31 cellular contexts compared by ENCODE assay signal in genomic region chrX:54817220-54817820, GRCh38. TPM values are rescaled to one million over a fixed set of nuclear protein-coding genes. Genes with fewer than 3 reads are reported as not detected.
A peak's percentile ranks its signal among the peaks of the same experiment; 100 is the strongest.
DNase-seq lines count a peak whose midpoint lies in the region; ATAC-seq, FAIRE-seq and TF ChIP-seq lines count a peak whose summit lies in the region.
"Had no signal": no experiment of that assay in that cellular context is flagged by ENCODE, and none has a peak within 500 bp of the region (broad histone marks: within the 10 kb centered on the region; RNA-seq: fewer than 3 reads in every experiment).

No MANE protein-coding gene starts in this region.

- no peak overlapping the region for H3K4me3 Mint-ChIP-seq in activated naive CD8-positive, alpha-beta T cell treated with anti-CD3 and anti-CD28 coated beads, Interleukin-2, amount 10 ng/mL, durations not matched to agents 7 days and 5 days
- H3K4me3 Mint-ChIP-seq: activated CD4-positive, alpha-beta T cell treated with anti-CD3 and anti-CD28 coated beads, Interleukin-2, amount 10 ng/mL, durations not matched to agents 7 days and 5 days; activated CD8-positive, alpha-beta memory T cell treated with anti-CD3 and anti-CD28 coated beads, Interleukin-2, amount 10 ng/mL, durations not matched to agents 7 days and 5 days; activated T-cell treated with anti-CD3 and anti-CD28 coated beads, Interleukin-2, amount 50 U/mL, for 72 hours; CD14-positive monocyte; IgD-negative memory B cell; memory B cell; stimulated activated memory B cell treated with anti-CD40 and anti-IgM and Interleukin-4, amounts not matched to agents 10 μg/mL and 1 μg/mL and 100 μg/mL, for 72 hours had no signal

- no peaks in the 10 kb centered on the region for H3K4me1 ChIP-seq in HepG2 (ENCODE audit: insufficient read depth, low read length)
- no peaks in the 10 kb centered on the region for H3K4me1 ChIP-seq in right lobe of liver
- no peaks in the 10 kb centered on the region for H3K4me1 ChIP-seq in ovary (ENCODE audit: insufficient read depth)
- no peaks in the 10 kb centered on the region for H3K4me1 ChIP-seq in transverse colon
- H3K4me1 ChIP-seq: heart left ventricle, spleen, suprapubic skin had no signal

- H3K27me3 Mint-ChIP-seq in activated naive CD8-positive, alpha-beta T cell treated with anti-CD3 and anti-CD28 coated beads, Interleukin-2, amount 10 ng/mL, durations not matched to agents 7 days and 5 days = no peaks in the 10 kb centered on the region
- H3K27me3 Mint-ChIP-seq: activated CD4-positive, alpha-beta T cell treated with anti-CD3 and anti-CD28 coated beads, Interleukin-2, amount 10 ng/mL, durations not matched to agents 7 days and 5 days; activated CD8-positive, alpha-beta memory T cell treated with anti-CD3 and anti-CD28 coated beads, Interleukin-2, amount 10 ng/mL, durations not matched to agents 7 days and 5 days; IgD-negative memory B cell; stimulated activated memory B cell treated with anti-CD40 and anti-IgM and Interleukin-4, amounts not matched to agents 10 μg/mL and 1 μg/mL and 100 μg/mL, for 72 hours had no signal

- no peak overlapping the region for H2AFZ ChIP-seq in HepG2 (ENCODE audit: low read length)

- peak overlapping the region; percentile 34 for H3K27ac Mint-ChIP-seq in activated naive CD8-positive, alpha-beta T cell treated with anti-CD3 and anti-CD28 coated beads, Interleukin-2, amount 10 ng/mL, durations not matched to agents 7 days and 5 days
- H3K27ac Mint-ChIP-seq: activated CD4-positive, alpha-beta T cell treated with anti-CD3 and anti-CD28 coated beads, Interleukin-2, amount 10 ng/mL, durations not matched to agents 7 days and 5 days; activated CD8-positive, alpha-beta memory T cell treated with anti-CD3 and anti-CD28 coated beads, Interleukin-2, amount 10 ng/mL, durations not matched to agents 7 days and 5 days; activated T-cell treated with anti-CD3 and anti-CD28 coated beads, Interleukin-2, amount 50 U/mL, for 72 hours; memory B cell; stimulated activated memory B cell treated with anti-CD40 and anti-IgM and Interleukin-4, amounts not matched to agents 10 μg/mL and 1 μg/mL and 100 μg/mL, for 72 hours had no signal

- no peak overlapping the region for H3K4me2 ChIP-seq in HepG2 (ENCODE audit: low read depth, low read length)

- FAIRE-seq in HepG2 (lab: Jason Lieb, UNC) = no peak
- FAIRE-seq: D721Med had no signal

- no peaks in the 10 kb centered on the region for H4K20me1 ChIP-seq in HepG2 (ENCODE audit: insufficient read depth, low read length)

- no peak for TF ChIP-seq RAD21 in HepG2 (CRISPR knock-in tag; IDR thresholded peaks at IDR 0.05)

- peak; percentile 44 for ATAC-seq in HepG2
- no peak for ATAC-seq in right lobe of liver
- ATAC-seq in activated naive CD8-positive, alpha-beta T cell treated with anti-CD3 and anti-CD28 coated beads, Interleukin-2, amount 10 ng/mL, durations not matched to agents 7 days and 5 days (ENCODE audit: low read depth) = no peak
- ATAC-seq: activated CD8-positive, alpha-beta memory T cell treated with anti-CD3 and anti-CD28 coated beads, Interleukin-2, amount 10 ng/mL, durations not matched to agents 7 days and 5 days; activated T-cell treated with anti-CD3 and anti-CD28 coated beads, Interleukin-2, amount 50 U/mL, for 72 hours; stimulated activated memory B cell treated with anti-CD40 and anti-IgM and Interleukin-4, amounts not matched to agents 10 μg/mL and 1 μg/mL and 100 μg/mL, for 72 hours had no signal

- TF ChIP-seq POLR2A in HepG2 (IDR thresholded peaks at IDR 0.05; ENCODE audit: insufficient read depth in 1 of 2, low read depth in 2 of 2, low read length in 2 of 2) = no peak
- no peak for TF ChIP-seq POLR2A in right lobe of liver (IDR thresholded peaks at IDR 0.05)
- TF ChIP-seq POLR2A in ovary (IDR thresholded peaks at IDR 0.05) = no peak
- TF ChIP-seq POLR2A in transverse colon (IDR thresholded peaks at IDR 0.05) = no peak

- no peak overlapping the region for H3K9ac ChIP-seq in HepG2 (ENCODE audit: insufficient read depth, low read depth, low read length)

- H3K27me3 ChIP-seq in HepG2 (ENCODE audit: control insufficient read depth in 1 of 2, insufficient read depth in 2 of 2, low read length in 2 of 2) (no peaks in the 10 kb centered on the region), right lobe of liver (no peaks in the 10 kb centered on the region), ovary (no peaks in the 10 kb centered on the region), transverse colon (no peaks in the 10 kb centered on the region)
- H3K27me3 ChIP-seq: heart left ventricle, spleen, suprapubic skin had no signal

- H3K4me3 ChIP-seq in HepG2 (replicated peaks in 1 of 3; ENCODE audit: insufficient read depth in 1 of 3, low read depth in 2 of 3, low read length in 3 of 3) (no peak overlapping the region), right lobe of liver (no peak overlapping the region), fibroblast of pulmonary artery (replicated peaks; ENCODE audit: low read depth, low read length) (no peak overlapping the region), ovary (no peak overlapping the region), transverse colon (no peak overlapping the region)
- H3K4me3 ChIP-seq: dorsolateral prefrontal cortex, heart left ventricle, spleen, suprapubic skin had no signal

- H3K9me3 ChIP-seq in HepG2 (ENCODE audit: low read length) (no peaks in the 10 kb centered on the region), right lobe of liver (no peaks in the 10 kb centered on the region), ovary (no peaks in the 10 kb centered on the region), transverse colon (no peaks in the 10 kb centered on the region)
- H3K9me3 ChIP-seq: heart left ventricle, spleen, suprapubic skin had no signal

- H3K36me3 Mint-ChIP-seq in activated naive CD8-positive, alpha-beta T cell treated with anti-CD3 and anti-CD28 coated beads, Interleukin-2, amount 10 ng/mL, durations not matched to agents 7 days and 5 days = peaks cover 15% of the 10 kb centered on the region

- peaks cover 3 to 12% of the 10 kb centered on the region in 2 experiments; a peak in 3 of 5 replicates for H3K36me3 ChIP-seq in HepG2 (replicated peaks in 1 of 2; ENCODE audit: control insufficient read depth in 1 of 2, insufficient read depth in 2 of 2, low read length in 2 of 2)
- H3K36me3 ChIP-seq in right lobe of liver = peaks cover 0 to 7% (median 0%) of the 10 kb centered on the region in 4 donors
- H3K36me3 ChIP-seq in ovary = no peaks in the 10 kb centered on the region
- H3K36me3 ChIP-seq in transverse colon = no peaks in the 10 kb centered on the region

- peaks cover 3% of the 10 kb centered on the region for H3K4me1 Mint-ChIP-seq in activated naive CD8-positive, alpha-beta T cell treated with anti-CD3 and anti-CD28 coated beads, Interleukin-2, amount 10 ng/mL, durations not matched to agents 7 days and 5 days

- POLR2A ChIA-PET in HepG2 (lab: Yijun Ruan, JAX) = no interaction called here
- POLR2A ChIA-PET in activated naive CD8-positive, alpha-beta T cell treated with anti-CD3 and anti-CD28 coated beads, Interleukin-2, amount 10 ng/mL, durations not matched to agents 7 days and 5 days (lab: Charles Lee) = no interaction called here

- in situ Hi-C loops in HepG2 (cut with HindIII; ENCODE audit: extremely low pct_ligation_motif_present, low pct_unique_long_range_greater_than_20kb) = no loop called here
- in situ Hi-C loops in transverse colon (cut with MboI; ENCODE audit: low pct_ligation_motif_present in 1 of 4, low pct_unique_long_range_greater_than_20kb in 1 of 4, low sequenced_read_pairs in 3 of 4) = loop anchor here in 2 of 4 donors (25.0 kb wide), 2 partner anchors 180 to 380 kb away; partner anchors contain the start of gene TSR2 (in 1 of the 2)

- H3K79me2 ChIP-seq in HepG2 (ENCODE audit: insufficient read depth, low read length) = no peaks in the 10 kb centered on the region

- 90% methylated on average over 4 of the region's 7 CpGs for WGBS in HepG2 (ENCODE audit: low lambda C conversion rate)
- WGBS in right lobe of liver (ENCODE audit: insufficient coverage, low coverage, low lambda C conversion rate, missing lambda C conversion rate) = 65% methylated on average over 7 of the region's 7 CpGs
- 51 to 59% (median 55%) methylated on average over 7 of the region's 7 CpGs for WGBS in ovary, 3 donors
- 82% methylated on average over 7 of the region's 7 CpGs; no CpG with 5 or more reads in 1 of the 2 donors for WGBS in transverse colon (ENCODE audit: low coverage in 1 of 2), 2 donors

- CTCF ChIA-PET in HepG2 (lab: Yijun Ruan, JAX; ENCODE audit: low intra/inter-chr PET ratio, low total read pairs) = no interaction called here

- BruUV-seq in HepG2 (replicated peaks; lab: Mats Ljungman, UMichigan) = no TSS peak

- TF ChIP-seq EP300 in HepG2 (IDR thresholded peaks at IDR 0.05; ENCODE audit: low read depth in 2 of 2, low read length in 2 of 2) (no peak), HepG2 (CRISPR knock-in tag; IDR thresholded peaks at IDR 0.05; ENCODE audit: borderline replicate concordance) (no peak), ovary (IDR thresholded peaks at IDR 0.05) (no peak), transverse colon (IDR thresholded peaks at IDR 0.05; ENCODE audit: low read depth) (no peak)

- no peak for TF ChIP-seq CTCF in HepG2 (CRISPR knock-in tag; IDR thresholded peaks at IDR 0.05)
- no peak for TF ChIP-seq CTCF in right lobe of liver (IDR thresholded peaks at IDR 0.05)
- no peak for TF ChIP-seq CTCF in fibroblast of pulmonary artery (IDR thresholded peaks at IDR 0.05; ENCODE audit: low read length, missing control alignments)
- TF ChIP-seq CTCF in ovary (IDR thresholded peaks at IDR 0.05) = no peak
- TF ChIP-seq CTCF in transverse colon (IDR thresholded peaks at IDR 0.05) = no peak

- intact Hi-C loops in HepG2 (cut with micrococcal nuclease; ENCODE audit: unreplicated experiment) = no loop called here
- intact Hi-C loops in right lobe of liver (cut with DNase I) = no loop called here
- intact Hi-C loops in ovary (cut with DNase I) = no loop called here
- intact Hi-C loops in transverse colon (cut with DNase I; ENCODE audit: low total_unique reads) = no loop called here

- H3K27ac ChIP-seq in HepG2 (ENCODE audit: extremely low read length, insufficient read depth, low read length) (no peak overlapping the region), right lobe of liver (no peak overlapping the region), ovary (no peak overlapping the region), transverse colon (no peak overlapping the region)
- H3K27ac ChIP-seq: dorsolateral prefrontal cortex, epithelial cell of prostate, heart left ventricle, spleen, suprapubic skin had no signal

- H3K9me3 Mint-ChIP-seq in activated naive CD8-positive, alpha-beta T cell treated with anti-CD3 and anti-CD28 coated beads, Interleukin-2, amount 10 ng/mL, durations not matched to agents 7 days and 5 days = no peaks in the 10 kb centered on the region
- H3K9me3 Mint-ChIP-seq: activated CD4-positive, alpha-beta T cell treated with anti-CD3 and anti-CD28 coated beads, Interleukin-2, amount 10 ng/mL, durations not matched to agents 7 days and 5 days; activated T-cell treated with anti-CD3 and anti-CD28 coated beads, Interleukin-2, amount 50 U/mL, for 72 hours; CD14-positive monocyte; IgD-negative memory B cell had no signal

- DNase-seq in HepG2 (ENCODE audit: low spot score) (no peak), right lobe of liver (no peak), fibroblast of pulmonary artery (ENCODE audit: low read depth) (peak; percentile 4), NCI-H69 (lab: John Stamatoyannopoulos, UW) (no peak), ovary (no peak), NCI-H1436 treated with DMSO at 0.1 percent for 48 hours (lab: John Stamatoyannopoulos, UW) (no peak), transverse colon (no peak)
- no peak for DNase-seq in activated naive CD8-positive, alpha-beta T cell treated with anti-CD3 and anti-CD28 coated beads, Interleukin-2, amount 10 ng/mL, durations not matched to agents 7 days and 5 days
- DNase-seq: activated CD4-positive, alpha-beta T cell treated with anti-CD3 and anti-CD28 coated beads, Interleukin-2, amount 10 ng/mL, durations not matched to agents 7 days and 5 days; activated CD8-positive, alpha-beta memory T cell treated with anti-CD3 and anti-CD28 coated beads, Interleukin-2, amount 10 ng/mL, durations not matched to agents 7 days and 5 days; activated naive CD4-positive, alpha-beta T cell treated with Interleukin-2 at 50 U/mL for 16 hours; activated T-cell treated with anti-CD3 and anti-CD28 coated beads, Interleukin-2, amount 50 U/mL, for 72 hours; central memory CD4-positive, alpha-beta T cell; dorsolateral prefrontal cortex; EL; foreskin fibroblast; heart left ventricle; NCI-H1417; NCI-H510A treated with DMSO at 0.1 percent for 48 hours; retina; spleen; stimulated activated CD4-positive, alpha-beta T cell treated with anti-CD3 and anti-CD28 coated beads, Interleukin-2, amount 100 ng/mL, for 48 hours had no signal

RNA-seq across cellular contexts. Expression of gene MAGED2, which starts 9.8 kb away (rescaled TPM):
- 144 and 153 TPM in 2 replicates for total RNA-seq in HepG2 (2016; rRNA removed; fragmentation: Illumina TruSeq; extraction: Trizol)
- 11.4 and 13.5 TPM in 2 replicates for total RNA-seq in HepG2 (2016; cell fraction: cytosol; rRNA removed; fragmentation: Illumina TruSeq; extraction: Trizol; ENCODE audit: low read depth)
- total RNA-seq in HepG2 (2016; cell fraction: insoluble cytoplasmic fraction; rRNA removed; fragmentation: Illumina TruSeq; extraction: Trizol) = 140 and 162 TPM in 2 replicates
- total RNA-seq in HepG2 (2016; cell fraction: membrane; rRNA removed; fragmentation: Illumina TruSeq; extraction: Trizol) = 20.7 and 21.0 TPM in 2 replicates
- total RNA-seq in HepG2 (2016; cell fraction: nucleus; rRNA removed; fragmentation: Illumina TruSeq; extraction: Trizol) = 133 and 156 TPM in 2 replicates
- 142 and 144 TPM in 2 replicates for polyA plus RNA-seq in HepG2 (2011; rRNA removed)
- polyA plus RNA-seq in HepG2 (2011; cell fraction: cytosol; rRNA removed) = 120 and 133 TPM in 2 replicates
- 318 and 419 TPM in 2 replicates for polyA plus RNA-seq in HepG2 (2011; cell fraction: nucleus; rRNA removed)
- polyA plus RNA-seq in HepG2 (2012) = 109 and 144 TPM in 2 replicates
- polyA plus RNA-seq in HepG2 (2016; cell fraction: cytosol; fragmentation: Illumina TruSeq; extraction: Trizol; ENCODE audit: low read depth) = 12.9 and 13.3 TPM in 2 replicates
- 130 and 144 TPM in 2 replicates for polyA plus RNA-seq in HepG2 (2016; cell fraction: insoluble cytoplasmic fraction; fragmentation: Illumina TruSeq; extraction: Trizol; ENCODE audit: low read depth)
- 15.2 and 17.4 TPM in 2 replicates for polyA plus RNA-seq in HepG2 (2016; cell fraction: membrane; fragmentation: Illumina TruSeq; extraction: Trizol; ENCODE audit: low read depth)
- polyA plus RNA-seq in HepG2 (2016; cell fraction: nucleus; fragmentation: Illumina TruSeq; extraction: Trizol; ENCODE audit: insufficient read depth, low read depth) = 241 and 244 TPM in 2 replicates
- 48.9 and 65.5 TPM in 2 replicates for polyA minus RNA-seq in HepG2 (2011; rRNA and poly(A)+ RNA removed; ENCODE audit: low replicate concordance)
- polyA minus RNA-seq in HepG2 (2011; cell fraction: cytosol; rRNA and poly(A)+ RNA removed) = 34.1 and 38.1 TPM in 2 replicates
- 64.3 and 72.0 TPM in 2 replicates for polyA minus RNA-seq in HepG2 (2011; cell fraction: nucleus; rRNA and poly(A)+ RNA removed)
- 10 to 100 TPM; 24.2 to 57.2 (median 38.7) TPM for total RNA-seq in right lobe of liver
- total RNA-seq in activated naive CD8-positive, alpha-beta T cell treated with anti-CD3 and anti-CD28 coated beads, Interleukin-2, amount 10 ng/mL, durations not matched to agents 7 days and 5 days = 10 to 100 TPM; 76.6 to 77.3 TPM
- 100 to 1,000 TPM; 190 to 302 (median 250) TPM for total RNA-seq in ovary
- 100 to 1,000 TPM; 238 to 279 TPM for polyA plus RNA-seq in ovary
- 100 to 1,000 TPM in 1 of 4 donors, 10 to 100 TPM in 3; 32.9 to 215 (median 67.4) TPM for total RNA-seq in transverse colon

RNA-seq across cellular contexts. Expression of gene ITIH6, which starts 19.3 kb away (rescaled TPM):
- total RNA-seq in HepG2 (2016; rRNA removed; fragmentation: Illumina TruSeq; extraction: Trizol) (not detected in 2 replicates), right lobe of liver (not detected), ovary (not detected), transverse colon (not detected)
- total RNA-seq in HepG2 (2016; cell fraction: cytosol; rRNA removed; fragmentation: Illumina TruSeq; extraction: Trizol; ENCODE audit: low read depth) = not detected in 2 replicates
- total RNA-seq in HepG2 (2016; cell fraction: insoluble cytoplasmic fraction; rRNA removed; fragmentation: Illumina TruSeq; extraction: Trizol) = not detected in 2 replicates
- not detected in 2 replicates for total RNA-seq in HepG2 (2016; cell fraction: membrane; rRNA removed; fragmentation: Illumina TruSeq; extraction: Trizol)
- not detected in 2 replicates for total RNA-seq in HepG2 (2016; cell fraction: nucleus; rRNA removed; fragmentation: Illumina TruSeq; extraction: Trizol)
- polyA plus RNA-seq in HepG2 (2011; rRNA removed) (not detected in 2 replicates), ovary (under 1 TPM; 0.01 to 0.05 TPM)
- not detected in 2 replicates for polyA plus RNA-seq in HepG2 (2011; cell fraction: cytosol; rRNA removed)
- not detected in 2 replicates for polyA plus RNA-seq in HepG2 (2011; cell fraction: nucleus; rRNA removed)
- polyA plus RNA-seq in HepG2 (2012) = not detected in 2 replicates
- not detected in 2 replicates for polyA plus RNA-seq in HepG2 (2016; cell fraction: cytosol; fragmentation: Illumina TruSeq; extraction: Trizol; ENCODE audit: low read depth)
- polyA plus RNA-seq in HepG2 (2016; cell fraction: insoluble cytoplasmic fraction; fragmentation: Illumina TruSeq; extraction: Trizol; ENCODE audit: low read depth) = not detected in 2 replicates
- not detected in 2 replicates for polyA plus RNA-seq in HepG2 (2016; cell fraction: membrane; fragmentation: Illumina TruSeq; extraction: Trizol; ENCODE audit: low read depth)
- polyA plus RNA-seq in HepG2 (2016; cell fraction: nucleus; fragmentation: Illumina TruSeq; extraction: Trizol; ENCODE audit: insufficient read depth, low read depth) = not detected in 2 replicates
- not detected in 2 replicates for polyA minus RNA-seq in HepG2 (2011; rRNA and poly(A)+ RNA removed; ENCODE audit: low replicate concordance)
- polyA minus RNA-seq in HepG2 (2011; cell fraction: cytosol; rRNA and poly(A)+ RNA removed) = not detected in 2 replicates
- not detected in 2 replicates for polyA minus RNA-seq in HepG2 (2011; cell fraction: nucleus; rRNA and poly(A)+ RNA removed)
- not detected for total RNA-seq in activated naive CD8-positive, alpha-beta T cell treated with anti-CD3 and anti-CD28 coated beads, Interleukin-2, amount 10 ng/mL, durations not matched to agents 7 days and 5 days
- total RNA-seq: activated CD4-positive, alpha-beta T cell treated with anti-CD3 and anti-CD28 coated beads, Interleukin-2, amount 10 ng/mL, durations not matched to agents 7 days and 5 days; activated CD8-positive, alpha-beta memory T cell treated with anti-CD3 and anti-CD28 coated beads, Interleukin-2, amount 10 ng/mL, durations not matched to agents 7 days and 5 days; activated T-cell treated with anti-CD3 and anti-CD28 coated beads, Interleukin-2, amount 50 U/mL, for 72 hours; dorsolateral prefrontal cortex; heart left ventricle; omental fat pad; spleen; T-helper 2 cell treated with Interferon-gamma antibody and Interleukin-4, amounts not matched to agents 100 ng/mL and 5 ng/mL, for 36 hours had no signal
- polyA plus RNA-seq: CD14-positive monocyte, heart left ventricle, IgD-negative memory B cell, spleen had no signal
